ENCODE assay signal across 8 cellular contexts in genomic region chr18:976393-977128, GRCh38.
DNase-seq lines count a peak whose midpoint lies in the region; ATAC-seq and TF ChIP-seq lines count a peak whose summit lies in the region.
"Not testable (repeated sequence)": the region's sequence is repeated elsewhere in the genome, so short reads cannot be mapped to it uniquely, and the experiment has no call there.

No MANE protein-coding gene starts in this region.

- H3K4ac ChIP-seq in trophoblast cell (ENCODE audit: low read depth, low read length), result not testable (repeated sequence)

- H3K4me2 ChIP-seq in trophoblast cell (ENCODE audit: low read length), result not testable (repeated sequence)

- not testable (repeated sequence) for H3K4me1 ChIP-seq in CD8-positive, alpha-beta T cell (ENCODE audit: insufficient read depth, low read length); HUES48 (ENCODE audit: control insufficient read depth, insufficient read depth, low read length); mesodermal cell (ENCODE audit: control insufficient read depth, insufficient read depth, low read length, poor library complexity, severe bottlenecking); trophoblast cell (ENCODE audit: control insufficient read depth in 1 of 2, insufficient read depth in 2 of 2, low read length in 2 of 2)

- H3K9ac ChIP-seq in HUES48 (ENCODE audit: low read depth, low read length); trophoblast cell (ENCODE audit: low read length): not testable (repeated sequence)

- H3K4me1 Mint-ChIP-seq in CD8-positive, alpha-beta T cell (ENCODE audit: low read depth); activated CD4-positive, alpha-beta T cell treated with anti-CD3 and anti-CD28 coated beads, Interleukin-2, amount 10 ng/mL, durations not matched to agents 24 days and 14 days; activated naive CD8-positive, alpha-beta T cell treated with anti-CD3 and anti-CD28 coated beads, Interleukin-2, amount 10 ng/mL, durations not matched to agents 7 days and 5 days: not testable (repeated sequence)

- H4K8ac ChIP-seq in trophoblast cell (ENCODE audit: low read depth, low read length), result peak overlapping the region; percentile 60

- POLR2A ChIA-PET in CD8-positive, alpha-beta T cell (lab: Charles Lee); RWPE1 (lab: Yijun Ruan, JAX; ENCODE audit: low non-redundant PET); activated naive CD8-positive, alpha-beta T cell treated with anti-CD3 and anti-CD28 coated beads, Interleukin-2, amount 10 ng/mL, durations not matched to agents 7 days and 5 days (lab: Charles Lee): not testable (repeated sequence)

- H3K36me3 Mint-ChIP-seq in CD8-positive, alpha-beta T cell; activated CD4-positive, alpha-beta T cell treated with anti-CD3 and anti-CD28 coated beads, Interleukin-2, amount 10 ng/mL, durations not matched to agents 24 days and 14 days (ENCODE audit: low read depth); activated naive CD8-positive, alpha-beta T cell treated with anti-CD3 and anti-CD28 coated beads, Interleukin-2, amount 10 ng/mL, durations not matched to agents 7 days and 5 days: not testable (repeated sequence)

- not testable (repeated sequence) for H3K27me3 Mint-ChIP-seq in CD8-positive, alpha-beta T cell (ENCODE audit: low read depth); activated CD4-positive, alpha-beta T cell treated with anti-CD3 and anti-CD28 coated beads, Interleukin-2, amount 10 ng/mL, durations not matched to agents 24 days and 14 days; activated naive CD8-positive, alpha-beta T cell treated with anti-CD3 and anti-CD28 coated beads, Interleukin-2, amount 10 ng/mL, durations not matched to agents 7 days and 5 days

- intact Hi-C loops in CD8-positive, alpha-beta T cell (cut with DNase I, micrococcal nuclease); activated CD4-positive, alpha-beta T cell treated with anti-CD3 and anti-CD28 coated beads, Interleukin-2, amount 10 ng/mL, durations not matched to agents 24 days and 14 days (cut with micrococcal nuclease): not testable (repeated sequence)

- TF ChIP-seq CTCF in CD8-positive, alpha-beta T cell (IDR thresholded peaks at IDR 0.05); RWPE1 (conservative IDR thresholded peaks at IDR 0.05; ENCODE audit: low read depth); fibroblast of villous mesenchyme (IDR thresholded peaks at IDR 0.05; ENCODE audit: insufficient read depth, low read depth, low read length): not testable (repeated sequence)

- H3K18ac ChIP-seq in trophoblast cell (ENCODE audit: low read length), result not testable (repeated sequence)

- H3K14ac ChIP-seq in trophoblast cell (ENCODE audit: low read length), result not testable (repeated sequence)

- DNase-seq in CD8-positive, alpha-beta T cell; RWPE1 (ENCODE audit: low spot score); activated CD4-positive, alpha-beta T cell treated with anti-CD3 and anti-CD28 coated beads, Interleukin-2, amount 10 ng/mL, durations not matched to agents 24 days and 14 days; activated naive CD8-positive, alpha-beta T cell treated with anti-CD3 and anti-CD28 coated beads, Interleukin-2, amount 10 ng/mL, durations not matched to agents 7 days and 5 days; fibroblast of villous mesenchyme (ENCODE audit: low read depth); trophoblast cell: not testable (repeated sequence)

- H3K79me2 ChIP-seq in trophoblast cell (ENCODE audit: control insufficient read depth, insufficient read depth, low read length, poor library complexity), result not testable (repeated sequence)

- H3K9me3 Mint-ChIP-seq in CD8-positive, alpha-beta T cell, result peaks cover 13% of the 10 kb centered on the region
- not testable (repeated sequence) for H3K9me3 Mint-ChIP-seq in activated CD4-positive, alpha-beta T cell treated with anti-CD3 and anti-CD28 coated beads, Interleukin-2, amount 10 ng/mL, durations not matched to agents 24 days and 14 days; activated naive CD8-positive, alpha-beta T cell treated with anti-CD3 and anti-CD28 coated beads, Interleukin-2, amount 10 ng/mL, durations not matched to agents 7 days and 5 days

- H3K27me3 ChIP-seq in CD8-positive, alpha-beta T cell (ENCODE audit: insufficient read depth, low read length); HUES48 (ENCODE audit: control insufficient read depth, insufficient read depth, low read length); trophoblast cell (ENCODE audit: insufficient read depth, low read length): not testable (repeated sequence)

- ATAC-seq in CD8-positive, alpha-beta T cell; activated naive CD8-positive, alpha-beta T cell treated with anti-CD3 and anti-CD28 coated beads, Interleukin-2, amount 10 ng/mL, durations not matched to agents 7 days and 5 days (ENCODE audit: low read depth): not testable (repeated sequence)

- H2BK5ac ChIP-seq in trophoblast cell (ENCODE audit: low read depth, low read length, poor library complexity), result not testable (repeated sequence)

- not testable (repeated sequence) for H2BK120ac ChIP-seq in trophoblast cell (ENCODE audit: insufficient read depth, low read length, poor library complexity)

- H3K9me3 ChIP-seq in CD8-positive, alpha-beta T cell (ENCODE audit: low read length); HUES48 (ENCODE audit: control insufficient read depth, insufficient read depth, low read length); mesodermal cell (ENCODE audit: control insufficient read depth, low read length); trophoblast cell (ENCODE audit: insufficient read depth, low read depth, low read length): not testable (repeated sequence)

- H3K36me3 ChIP-seq in CD8-positive, alpha-beta T cell (ENCODE audit: insufficient read depth, low read length); HUES48 (ENCODE audit: control insufficient read depth, insufficient read depth, low read length); mesodermal cell (ENCODE audit: control insufficient read depth, insufficient read depth, low read length); trophoblast cell (ENCODE audit: control insufficient read depth in 1 of 2, insufficient read depth in 2 of 2, low read length in 2 of 2): not testable (repeated sequence)

- H2AK5ac ChIP-seq in trophoblast cell (ENCODE audit: low read length), result not testable (repeated sequence)

- H3K23ac ChIP-seq in trophoblast cell (ENCODE audit: low read length), result not testable (repeated sequence)

- WGBS in mesodermal cell (ENCODE audit: insufficient coverage in 2 of 2), 2 experiments, result 70 to 80% methylated on average over 10 to 12 of the region's 37 CpGs
- WGBS in trophoblast cell (ENCODE audit: extremely low coverage, insufficient coverage, insufficient read length), result no CpG with 5 or more reads among the region's 37 CpGs

- CTCF ChIA-PET in CD8-positive, alpha-beta T cell (lab: Charles Lee); RWPE1 (lab: Yijun Ruan, JAX): not testable (repeated sequence)

- H2AFZ ChIP-seq in trophoblast cell (ENCODE audit: insufficient read depth, low read length, poor library complexity), result not testable (repeated sequence)

- H4K12ac ChIP-seq in trophoblast cell (ENCODE audit: low read depth, low read length), result not testable (repeated sequence)

- H3K4me3 ChIP-seq in CD8-positive, alpha-beta T cell (ENCODE audit: low read depth, low read length); trophoblast cell (ENCODE audit: low read depth, low read length): not testable (repeated sequence)
- H3K4me3 ChIP-seq in HUES48 (ENCODE audit: low read depth, low read length) (peak overlapping the region; percentile 53), fibroblast of villous mesenchyme (ENCODE audit: low read depth, low read length) (peak overlapping the region; percentile 51), mesodermal cell (ENCODE audit: extremely low read depth, insufficient read depth, low read length, poor library complexity, severe bottlenecking) (peak overlapping the region; percentile 14)

- not testable (repeated sequence) for H3K79me1 ChIP-seq in trophoblast cell (ENCODE audit: low read length)

- peak overlapping the region; percentile 68 for H4K91ac ChIP-seq in trophoblast cell (ENCODE audit: low read depth, low read length)

- H2BK12ac ChIP-seq in trophoblast cell (ENCODE audit: low read length), result not testable (repeated sequence)

- not testable (repeated sequence) for H3K27ac Mint-ChIP-seq in CD8-positive, alpha-beta T cell; activated CD4-positive, alpha-beta T cell treated with anti-CD3 and anti-CD28 coated beads, Interleukin-2, amount 10 ng/mL, durations not matched to agents 24 days and 14 days; activated naive CD8-positive, alpha-beta T cell treated with anti-CD3 and anti-CD28 coated beads, Interleukin-2, amount 10 ng/mL, durations not matched to agents 7 days and 5 days

- H3K4me3 Mint-ChIP-seq in CD8-positive, alpha-beta T cell, result peak overlapping the region; percentile 9
- H3K4me3 Mint-ChIP-seq in activated CD4-positive, alpha-beta T cell treated with anti-CD3 and anti-CD28 coated beads, Interleukin-2, amount 10 ng/mL, durations not matched to agents 24 days and 14 days, result peak overlapping the region; percentile 0
- peak overlapping the region; percentile 39 for H3K4me3 Mint-ChIP-seq in activated naive CD8-positive, alpha-beta T cell treated with anti-CD3 and anti-CD28 coated beads, Interleukin-2, amount 10 ng/mL, durations not matched to agents 7 days and 5 days

- H3K27ac ChIP-seq in CD8-positive, alpha-beta T cell (ENCODE audit: low read depth, low read length); HUES48 (ENCODE audit: low read depth, low read length); mesodermal cell (ENCODE audit: low read depth, low read length, severe bottlenecking): not testable (repeated sequence)
- H3K27ac ChIP-seq in RWPE1 (peak overlapping the region; percentile 84), trophoblast cell (ENCODE audit: low read depth, low read length) (peak overlapping the region; percentile 47)
